ENCODE assay signal across 1 cellular context in the genomic region with DNA sequence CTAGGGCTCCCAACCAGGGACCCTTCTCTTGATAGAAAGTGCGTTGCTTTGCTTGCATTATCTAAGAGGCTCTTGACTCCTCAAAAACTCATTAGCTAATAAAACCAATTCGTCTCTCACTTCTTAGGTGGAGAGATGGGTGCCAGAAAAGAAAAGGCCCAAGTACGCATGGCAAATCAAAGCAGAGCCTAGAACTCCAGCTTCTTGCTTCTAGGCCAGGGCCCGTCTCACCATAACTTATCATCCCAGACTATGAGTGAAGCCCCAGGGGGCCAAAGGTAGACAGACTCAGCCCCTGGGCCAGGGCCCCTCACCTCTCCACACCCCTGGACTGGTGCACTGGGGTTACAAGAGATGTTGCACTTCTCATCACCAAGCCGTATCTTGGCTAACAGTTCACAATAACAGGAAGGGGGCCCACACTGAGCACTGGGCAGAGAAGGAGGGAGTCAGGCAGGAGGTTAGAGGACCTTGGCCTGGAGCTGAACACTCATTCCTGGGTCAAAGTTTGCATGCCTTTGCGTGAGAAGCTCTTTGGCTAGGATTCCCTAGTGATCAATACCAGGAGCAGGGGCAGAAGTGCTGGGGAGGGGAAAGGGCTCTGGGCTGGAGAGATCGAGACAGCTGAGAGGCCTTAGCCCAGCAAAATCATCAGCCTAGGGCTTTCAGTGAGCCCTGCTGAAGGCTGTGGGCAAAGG.
TF ChIP-seq lines count a peak whose summit lies in the region.

No MANE protein-coding gene starts in this region.

TF ChIP-seq in endothelial cell of umbilical vein, 7 proteins besides CTCF, POLR2A, EP300 and RAD21:
- TF ChIP-seq GATA2 (IDR thresholded peaks at IDR 0.05; ENCODE audit: insufficient read depth, insufficient read length, low read depth, low read length) (no peak), EZH2 (IDR thresholded peaks at IDR 0.05; ENCODE audit: borderline replicate concordance, low read depth, low read length, severe bottlenecking) (no peak), JUN (IDR thresholded peaks at IDR 0.05; ENCODE audit: borderline replicate concordance, insufficient read depth, insufficient read length, low read depth) (no peak), FOS (IDR thresholded peaks at IDR 0.05; ENCODE audit: borderline replicate concordance, insufficient read depth, low read length) (no peak), POLR2AphosphoS5 (IDR thresholded peaks at IDR 0.05; ENCODE audit: insufficient read depth, low read depth, low read length) (no peak), MYC (IDR thresholded peaks at IDR 0.05; ENCODE audit: low read depth, low read length) (no peak)
- TF ChIP-seq, protein P1, sequence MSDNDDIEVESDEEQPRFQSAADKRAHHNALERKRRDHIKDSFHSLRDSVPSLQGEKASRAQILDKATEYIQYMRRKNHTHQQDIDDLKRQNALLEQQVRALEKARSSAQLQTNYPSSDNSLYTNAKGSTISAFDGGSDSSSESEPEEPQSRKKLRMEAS (IDR thresholded peaks at IDR 0.05; ENCODE audit: insufficient read depth, insufficient read length): no peak
